ENCODE assay signal across 16 cellular contexts in genomic region chr4:39114436-39114835, GRCh38.
"Had no signal": no experiment of that assay in that cellular context is flagged by ENCODE, and none has a peak within 500 bp of the region (broad histone marks: within the 10 kb centered on the region; RNA-seq: fewer than 3 reads in every experiment).

No MANE protein-coding gene starts in this region.

- H3K4me1 ChIP-seq: right atrium auricular region, stomach had no signal

- H3K27ac ChIP-seq: heart left ventricle, ovary, right atrium auricular region, sigmoid colon, stomach, thoracic aorta, transverse colon had no signal

- H3K4me3 ChIP-seq: heart left ventricle, mucosa of descending colon, ovary, right atrium auricular region, sigmoid colon, stomach, thoracic aorta, transverse colon had no signal

- H3K27me3 ChIP-seq: heart left ventricle, ovary, right atrium auricular region, sigmoid colon, stomach, transverse colon had no signal

- H3K36me3 ChIP-seq: ovary had no signal

- DNase-seq: effector memory CD4-positive, alpha-beta T cell; heart left ventricle; hippocampal formation; kidney glomerular epithelial cell; mucosa of descending colon; natural killer cell; ovary; sigmoid colon; small intestine; stimulated activated CD4-positive, alpha-beta T cell treated with anti-CD3 and anti-CD28 coated beads, Interleukin-12 subunit alpha, Interleukin-12 subunit beta, amount 100 ng/mL, for 4 hours; stimulated activated naive CD4-positive, alpha-beta T cell; stomach; substantia nigra; transverse colon had no signal

- H3K9me3 ChIP-seq: heart left ventricle, mucosa of descending colon, ovary, right atrium auricular region, sigmoid colon, stomach, thoracic aorta, transverse colon had no signal
